In genomic region chr19:42279902-42280760, GRCh38 we compare ENCODE assay signal across 1 cellular context.
TF ChIP-seq lines count a peak whose summit lies in the region.

No MANE protein-coding gene starts in this region.

TF ChIP-seq in HepG2, 621 proteins besides CTCF, POLR2A, EP300 and RAD21 (continued from another document and continues in another):
- TF ChIP-seq ZNF512 (CRISPR knock-in tag; IDR thresholded peaks at IDR 0.05) (no peak), SIN3A (IDR thresholded peaks at IDR 0.05; ENCODE audit: borderline replicate concordance, low read depth, low read length) (peak; percentile 82; the same call in 1 of the 2 replicates), ZNF816 (CRISPR knock-in tag; IDR thresholded peaks at IDR 0.05; ENCODE audit: borderline replicate concordance) (peak; percentile 77; the same call in 1 of the 2 replicates), ESRRA (CRISPR knock-in tag; IDR thresholded peaks at IDR 0.05; ENCODE audit: low read depth) (no peak), ZBTB39 (CRISPR knock-in tag; IDR thresholded peaks at IDR 0.05) (no peak), ZBTB2 (CRISPR knock-in tag; IDR thresholded peaks at IDR 0.05; ENCODE audit: low read depth) (0 out of 2 replicates have a peak, but pooled peaks have one; percentile 8), FOXP4 (CRISPR knock-in tag; IDR thresholded peaks at IDR 0.05) (peak; percentile 18; the same call in 1 of the 2 replicates), ZNF207 (IDR thresholded peaks at IDR 0.05; ENCODE audit: borderline replicate concordance) (no peak), ZBTB38 (CRISPR knock-in tag; IDR thresholded peaks at IDR 0.05) (peak; percentile 11; the same call in 1 of the 2 replicates), ZNF781 (CRISPR knock-in tag; IDR thresholded peaks at IDR 0.05; ENCODE audit: borderline replicate concordance, not compliant biosample characterization) (peak; percentile 62), TAF1 (CRISPR knock-in tag; IDR thresholded peaks at IDR 0.05) (peak; percentile 56; the same call in 1 of the 2 replicates), MTERF4 (CRISPR knock-in tag; IDR thresholded peaks at IDR 0.05) (0 out of 2 replicates have a peak, but pooled peaks have one; percentile 10), ZNF670 (CRISPR knock-in tag; IDR thresholded peaks at IDR 0.05; ENCODE audit: borderline replicate concordance) (peak; percentile 80; the same call in 1 of the 2 replicates), ZNF264 (CRISPR knock-in tag; IDR thresholded peaks at IDR 0.05) (0 out of 2 replicates have a peak, but pooled peaks have one; percentile 29), ZBTB26 (CRISPR knock-in tag; IDR thresholded peaks at IDR 0.05; ENCODE audit: borderline replicate concordance) (0 out of 2 replicates have a peak, but pooled peaks have one; percentile 52), ZNF329 (CRISPR knock-in tag; IDR thresholded peaks at IDR 0.05; ENCODE audit: low read depth) (no peak; the same call in 1 of the 2 replicates), ZHX1 (CRISPR knock-in tag; IDR thresholded peaks at IDR 0.05; ENCODE audit: low read depth) (0 out of 2 replicates have a peak, but pooled peaks have one; percentile 20), ARNT2 (CRISPR knock-in tag; IDR thresholded peaks at IDR 0.05; ENCODE audit: low read depth) (peak; percentile 82; the same call in 1 of the 2 replicates), SALL2 (CRISPR knock-in tag; IDR thresholded peaks at IDR 0.05) (no peak; the same call in 1 of the 2 replicates), RELA (CRISPR knock-in tag; IDR thresholded peaks at IDR 0.05) (no peak), REPIN1 (CRISPR knock-in tag; IDR thresholded peaks at IDR 0.05; ENCODE audit: borderline replicate concordance, low read depth) (0 out of 2 replicates have a peak, but pooled peaks have one; percentile 39), ZNF777 (CRISPR knock-in tag; IDR thresholded peaks at IDR 0.05) (0 out of 2 replicates have a peak, but pooled peaks have one; percentile 40), GPN1 (CRISPR knock-in tag; IDR thresholded peaks at IDR 0.05; ENCODE audit: borderline replicate concordance) (no peak), ZFP91 (CRISPR knock-in tag; IDR thresholded peaks at IDR 0.05; ENCODE audit: borderline replicate concordance) (peak; percentile 84), NONO (IDR thresholded peaks at IDR 0.05) (no peak), NONO (CRISPR knock-in tag; conservative IDR thresholded peaks at IDR 0.05) (peak; percentile 51; the same call in 1 of the 2 replicates), HIC2 (CRISPR knock-in tag; IDR thresholded peaks at IDR 0.05; ENCODE audit: low read depth) (peak; percentile 80), RFXAP (CRISPR knock-in tag; IDR thresholded peaks at IDR 0.05; ENCODE audit: borderline replicate concordance) (peak; percentile 96), DZIP1 (CRISPR knock-in tag; IDR thresholded peaks at IDR 0.05) (0 out of 2 replicates have a peak, but pooled peaks have one; percentile 46), NRL (CRISPR knock-in tag; IDR thresholded peaks at IDR 0.05; ENCODE audit: borderline replicate concordance) (no peak), AGO1 (IDR thresholded peaks at IDR 0.05; ENCODE audit: low read depth, low read length, poor library complexity, severe bottlenecking) (peak; percentile 87), HES4 (CRISPR knock-in tag; IDR thresholded peaks at IDR 0.05; ENCODE audit: borderline replicate concordance) (0 out of 2 replicates have a peak, but pooled peaks have one; percentile 26)
